ENCODE assay signal across 16 cellular contexts in genomic region chrX:1196436-1196835, GRCh38. TPM values are rescaled to one million over a fixed set of nuclear protein-coding genes. Genes with fewer than 3 reads are reported as not detected.
DNase-seq lines count a peak whose midpoint lies in the region; ATAC-seq and TF ChIP-seq lines count a peak whose summit lies in the region.
"Had no signal": no experiment of that assay in that cellular context is flagged by ENCODE, and none has a peak within 500 bp of the region (broad histone marks: within the 10 kb centered on the region; RNA-seq: fewer than 3 reads in every experiment).

No MANE protein-coding gene starts in this region.

- no peak overlapping the region for H3K27ac ChIP-seq in colonic mucosa
- H3K27ac ChIP-seq: BLaER1 treated with 17β-estradiol and CSF1 and Interleukin-3, amounts not matched to agents 10 nM and 100 nM had no signal

- intact Hi-C loops in colonic mucosa (cut with DNase I) = no loop called here

- H3K4me3 Mint-ChIP-seq in activated CD4-positive, alpha-beta memory T cell treated with anti-CD3 and anti-CD28 coated beads, Interleukin-2, amount 10 ng/mL, durations not matched to agents 7 days and 5 days = no peak overlapping the region
- H3K4me3 Mint-ChIP-seq in T-cell (no peak overlapping the region), WTC11 (no peak overlapping the region)
- H3K4me3 Mint-ChIP-seq: HFFc6 had no signal

- no peak overlapping the region for H3K4me3 ChIP-seq in colonic mucosa
- H3K4me3 ChIP-seq: BLaER1 treated with 17β-estradiol and CSF1 and Interleukin-3, amounts not matched to agents 10 nM and 100 nM; K562 had no signal

- DNase-seq in activated CD4-positive, alpha-beta memory T cell treated with anti-CD3 and anti-CD28 coated beads, Interleukin-2, amount 10 ng/mL, durations not matched to agents 7 days and 5 days = peak; percentile 7
- DNase-seq in colonic mucosa (peak; percentile 9), left lobe of liver (ENCODE audit: low spot score) (peak; percentile 3), dedifferentiated amniotic fluid mesenchymal stem cell (ENCODE audit: extremely low spot score) (no peak), T-cell (no peak), WTC11 (ENCODE audit: low spot score) (no peak)
- DNase-seq in stimulated activated CD8-positive, alpha-beta memory T cell treated with anti-CD3 and anti-CD28 coated beads, Interleukin-4, amount 100 ng/mL, for 48 hours = peak; percentile 14
- DNase-seq: H7; HFFc6; NCI-H1105; NCI-H510A; NCI-H748 treated with DMSO at 0.1 percent for 48 hours; NK-92 treated with Interleukin-12 subunit alpha and Interleukin-12 subunit beta, amount 100 ng/mL, for 24 hours had no signal

- H3K36me3 ChIP-seq in colonic mucosa = no peaks in the 10 kb centered on the region

- POLR2A ChIA-PET in activated CD4-positive, alpha-beta memory T cell treated with anti-CD3 and anti-CD28 coated beads, Interleukin-2, amount 10 ng/mL, durations not matched to agents 7 days and 5 days (lab: Charles Lee) = no interaction called here
- POLR2A ChIA-PET in T-cell (lab: Charles Lee) (no interaction called here), WTC11 (lab: Charles Lee) (no interaction called here)

- H3K27me3 ChIP-seq in colonic mucosa = no peaks in the 10 kb centered on the region
- H3K27me3 ChIP-seq: BLaER1 treated with 17β-estradiol and CSF1 and Interleukin-3, amounts not matched to agents 10 nM and 100 nM had no signal

- H3K4me1 Mint-ChIP-seq in activated CD4-positive, alpha-beta memory T cell treated with anti-CD3 and anti-CD28 coated beads, Interleukin-2, amount 10 ng/mL, durations not matched to agents 7 days and 5 days = no peaks in the 10 kb centered on the region
- no peaks in the 10 kb centered on the region for H3K4me1 Mint-ChIP-seq in T-cell
- H3K4me1 Mint-ChIP-seq in WTC11 = no peaks in the 10 kb centered on the region

- TF ChIP-seq CTCF in colonic mucosa (IDR thresholded peaks at IDR 0.05) = no peak
- TF ChIP-seq CTCF in WTC11 (IDR thresholded peaks at IDR 0.05) = no peak

- H3K9me3 ChIP-seq in colonic mucosa = no peaks in the 10 kb centered on the region

- H3K9me3 Mint-ChIP-seq in activated CD4-positive, alpha-beta memory T cell treated with anti-CD3 and anti-CD28 coated beads, Interleukin-2, amount 10 ng/mL, durations not matched to agents 7 days and 5 days = no peaks in the 10 kb centered on the region
- H3K9me3 Mint-ChIP-seq in T-cell (no peaks in the 10 kb centered on the region), WTC11 (peaks cover 3% of the 10 kb centered on the region)
- H3K9me3 Mint-ChIP-seq: HFFc6 had no signal

- CTCF ChIA-PET in activated CD4-positive, alpha-beta memory T cell treated with anti-CD3 and anti-CD28 coated beads, Interleukin-2, amount 10 ng/mL, durations not matched to agents 7 days and 5 days (lab: Charles Lee) = no interaction called here
- CTCF ChIA-PET in T-cell (lab: Charles Lee) (no interaction called here), WTC11 (lab: Charles Lee) (no interaction called here)

- no peaks in the 10 kb centered on the region for H3K36me3 Mint-ChIP-seq in activated CD4-positive, alpha-beta memory T cell treated with anti-CD3 and anti-CD28 coated beads, Interleukin-2, amount 10 ng/mL, durations not matched to agents 7 days and 5 days (ENCODE audit: low read depth)
- no peaks in the 10 kb centered on the region for H3K36me3 Mint-ChIP-seq in T-cell
- no peaks in the 10 kb centered on the region for H3K36me3 Mint-ChIP-seq in WTC11

- no peaks in the 10 kb centered on the region for H3K4me1 ChIP-seq in colonic mucosa
- H3K4me1 ChIP-seq: BLaER1 treated with 17β-estradiol and CSF1 and Interleukin-3, amounts not matched to agents 10 nM and 100 nM had no signal

- no peak overlapping the region for H3K9ac ChIP-seq in colonic mucosa (ENCODE audit: low read depth in 2 of 2, low read length in 2 of 2)
- H3K9ac ChIP-seq: BLaER1 treated with 17β-estradiol and CSF1 and Interleukin-3, amounts not matched to agents 10 nM and 100 nM had no signal

- H3K27ac Mint-ChIP-seq in activated CD4-positive, alpha-beta memory T cell treated with anti-CD3 and anti-CD28 coated beads, Interleukin-2, amount 10 ng/mL, durations not matched to agents 7 days and 5 days = no peak overlapping the region
- H3K27ac Mint-ChIP-seq in T-cell (no peak overlapping the region), WTC11 (no peak overlapping the region)
- H3K27ac Mint-ChIP-seq: HFFc6 had no signal

- H3K27me3 Mint-ChIP-seq in activated CD4-positive, alpha-beta memory T cell treated with anti-CD3 and anti-CD28 coated beads, Interleukin-2, amount 10 ng/mL, durations not matched to agents 7 days and 5 days = no peaks in the 10 kb centered on the region
- H3K27me3 Mint-ChIP-seq in T-cell = no peaks in the 10 kb centered on the region
- no peaks in the 10 kb centered on the region; the same call in 1 of the 2 replicates for H3K27me3 Mint-ChIP-seq in WTC11 (ENCODE audit: low read depth)

- ATAC-seq in left lobe of liver (no peak), T-cell (replicated peaks in 1 of 4) (no peak), WTC11 (no peak)
- ATAC-seq: K562, Right ventricle myocardium inferior had no signal

TF ChIP-seq in WTC11, 78 proteins besides CTCF, POLR2A, EP300 and RAD21 (continues in another document):
- no peak for TF ChIP-seq IRF2 (CRISPR knock-in tag; IDR thresholded peaks at IDR 0.05; ENCODE audit: borderline replicate concordance, low read depth)
- no peak for TF ChIP-seq ZNF138 (CRISPR knock-in tag; conservative IDR thresholded peaks at IDR 0.05)
- TF ChIP-seq SMAD3 (CRISPR knock-in tag; IDR thresholded peaks at IDR 0.05; ENCODE audit: borderline replicate concordance) = no peak
- no peak for TF ChIP-seq ZNF532 (CRISPR knock-in tag; IDR thresholded peaks at IDR 0.05; ENCODE audit: borderline replicate concordance)
- no peak for TF ChIP-seq MLX (CRISPR knock-in tag; IDR thresholded peaks at IDR 0.05)
- TF ChIP-seq NR1H2 (CRISPR knock-in tag; IDR thresholded peaks at IDR 0.05) = no peak
- no peak for TF ChIP-seq USF1 (CRISPR knock-in tag; IDR thresholded peaks at IDR 0.05)
- TF ChIP-seq ELF4 (CRISPR knock-in tag; IDR thresholded peaks at IDR 0.05; ENCODE audit: low read depth) = no peak
- TF ChIP-seq OVOL2 (CRISPR knock-in tag; IDR thresholded peaks at IDR 0.05; ENCODE audit: borderline replicate concordance) = no peak
- TF ChIP-seq E2F4 (CRISPR knock-in tag; IDR thresholded peaks at IDR 0.05; ENCODE audit: borderline replicate concordance, low read depth) = no peak
- TF ChIP-seq NR3C1 (CRISPR knock-in tag; conservative IDR thresholded peaks at IDR 0.05; ENCODE audit: low read depth) = no peak

RNA-seq across cellular contexts. Expression of gene CRLF2, which starts 16.0 kb away (rescaled TPM):
- 1 to 10 TPM; 5.9 to 6.8 TPM for total RNA-seq in activated CD4-positive, alpha-beta memory T cell treated with anti-CD3 and anti-CD28 coated beads, Interleukin-2, amount 10 ng/mL, durations not matched to agents 7 days and 5 days
- total RNA-seq in colonic mucosa = under 1 TPM in 1 of 2 donors, not detected in 1; 0.32 TPM
- not detected for total RNA-seq in left lobe of liver
- 1 to 10 TPM in 2 of 5 donors, under 1 TPM in 3; 0.48 to 1.9 (median 0.82) TPM for total RNA-seq in T-cell
- total RNA-seq in WTC11 (2021) = 0.11 TPM in 1 of 3 replicates, not detected in the others
- total RNA-seq: H7, K562, Right ventricle myocardium inferior had no signal

Comparison
In these comparisons a context has a peak if more than half of its experiments do, and no peak if none do; other contexts are left out.
1. DNase-seq: peak in activated CD4-positive, alpha-beta memory T cell treated with anti-CD3 and anti-CD28 coated beads, Interleukin-2, amount 10 ng/mL, durations not matched to agents 7 days and 5 days (single experiment), colonic mucosa (single experiment), left lobe of liver (single experiment) and stimulated activated CD8-positive, alpha-beta memory T cell treated with anti-CD3 and anti-CD28 coated beads, Interleukin-4, amount 100 ng/mL, for 48 hours (single experiment); none in dedifferentiated amniotic fluid mesenchymal stem cell (single experiment), T-cell (0 of 34) and WTC11 (single experiment).